Comparison of ENCODE assay signal across 13 cellular contexts in the genomic region with DNA sequence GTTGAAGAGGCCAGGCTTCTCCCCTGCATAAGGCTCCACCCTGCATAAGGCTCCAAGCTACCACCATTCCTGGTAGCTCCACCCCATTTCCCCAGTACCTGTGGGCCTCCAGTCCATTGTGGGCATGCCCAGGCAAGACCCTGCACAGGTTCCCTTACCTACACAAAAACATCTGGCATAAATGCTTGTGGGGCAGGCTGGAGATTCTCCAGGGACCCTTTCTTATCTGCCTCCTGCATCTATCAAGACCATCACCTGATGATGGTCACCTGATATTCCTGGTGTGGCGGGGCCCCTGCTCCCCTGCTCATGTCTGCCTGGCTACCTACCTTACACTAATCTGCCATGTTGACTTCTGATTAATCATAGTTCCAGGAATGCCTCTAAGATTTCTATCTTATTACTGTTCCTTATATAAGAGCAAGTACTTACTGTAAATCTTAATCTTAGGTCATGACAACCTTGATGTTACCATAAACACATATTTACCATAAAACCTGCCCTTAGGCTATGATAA. TPM values are rescaled to one million over a fixed set of nuclear protein-coding genes. Genes with fewer than 3 reads are reported as not detected.
DNase-seq lines count a peak whose midpoint lies in the region; ATAC-seq and TF ChIP-seq lines count a peak whose summit lies in the region.
"Had no signal": no experiment of that assay in that cellular context is flagged by ENCODE, and none has a peak within 500 bp of the region (broad histone marks: within the 10 kb centered on the region; RNA-seq: fewer than 3 reads in every experiment).

No MANE protein-coding gene starts in this region.

- H3K9me3 Mint-ChIP-seq in central memory CD8-positive, alpha-beta T cell = no peaks in the 10 kb centered on the region

- peaks cover 24% of the 10 kb centered on the region for H3K9me3 ChIP-seq in PC-9 (ENCODE audit: insufficient read depth, low read depth)
- H3K9me3 ChIP-seq: SK-N-SH had no signal

- H4K20me1 ChIP-seq in PC-9 (ENCODE audit: insufficient read depth) = no peaks in the 10 kb centered on the region

- H3K4me1 Mint-ChIP-seq in central memory CD8-positive, alpha-beta T cell = peaks cover 87% of the 10 kb centered on the region

- ATAC-seq in central memory CD8-positive, alpha-beta T cell (replicated peaks; ENCODE audit: extremely low read depth, poor library complexity, severe bottlenecking) = no peak
- ATAC-seq in stimulated activated naive CD8-positive, alpha-beta T cell treated with anti-CD3 and anti-CD28 coated beads, Interleukin-15, Interleukin-2, amounts not matched to agents 100 U/mL and 50 U/mL, for 24 hours = peak; percentile 30
- ATAC-seq in HG03097 (IDR thresholded peaks at IDR 0.05; ENCODE audit: low FRiP score, unreplicated experiment) = no peak

- H3K79me2 ChIP-seq in PC-9 (ENCODE audit: low read depth) = peaks cover 48% of the 10 kb centered on the region

- peak overlapping the region; percentile 65 for H3K4me2 ChIP-seq in PC-9
- H3K4me2 ChIP-seq: SK-N-SH had no signal

- peak overlapping the region; percentile 2 for H3K4me3 Mint-ChIP-seq in central memory CD8-positive, alpha-beta T cell
- H3K4me3 Mint-ChIP-seq: neural crest cell had no signal

- H3F3A ChIP-seq in PC-9 (ENCODE audit: insufficient read depth, low read depth) = peaks cover 39% of the 10 kb centered on the region

- no peak overlapping the region for H2AFZ ChIP-seq in PC-9

- no TSS peak for BruUV-seq in PC-9 (replicated peaks; lab: Mats Ljungman, UMichigan)

- H3K27ac ChIP-seq in PC-9 = peak overlapping the region; percentile 92
- H3K27ac ChIP-seq: cardiac muscle cell had no signal

- H3K9me2 ChIP-seq in PC-9 (ENCODE audit: insufficient read depth) = no peaks in the 10 kb centered on the region
- H3K9me2 ChIP-seq: SK-N-SH had no signal

- peak; percentile 59 for DNase-seq in activated CD8-positive, alpha-beta memory T cell treated with anti-CD3 and anti-CD28 coated beads for 24 hours
- DNase-seq in activated CD8-positive, alpha-beta memory T cell treated with anti-CD3 and anti-CD28 coated beads, Interleukin-2, amount 50 U/mL, for 48 hours = no peak
- DNase-seq in PC-9 (peak; percentile 82 to 92), SIG-M5 treated with dmso at 0.1 percent for 504 hours (lab: John Stamatoyannopoulos, UW; ENCODE audit: unreplicated experiment) (no peak), head of caudate nucleus (no peak)
- DNase-seq in central memory CD8-positive, alpha-beta T cell (ENCODE audit: low spot score in 2 of 2) = no peak
- no peak for DNase-seq in stimulated activated naive CD8-positive, alpha-beta T cell treated with anti-CD3 and anti-CD28 coated beads, Interleukin-15, Interleukin-2, amounts not matched to agents 100 U/mL and 50 U/mL, for 24 hours
- DNase-seq: Kasumi-1, SK-N-SH had no signal

- intact Hi-C loops in PC-9 (cut with micrococcal nuclease; ENCODE audit: unreplicated experiment) = loop anchor here (1.0 kb wide), 3 partner anchors 8 to 31 kb away; no protein-coding TSS in a partner anchor
- intact Hi-C loops in head of caudate nucleus (cut with DNase I) = no loop called here

- POLR2A ChIA-PET in PC-9 (lab: Charles Lee; ENCODE audit: unreplicated experiment) = interaction anchor here (0.6 to 1.1 kb wide), 2 partner anchors 14 to 342 kb away, joined by 4 to 10 read pairs; no protein-coding TSS in a partner anchor

- TF ChIP-seq CTCF in PC-9 (conservative IDR thresholded peaks at IDR 0.05) = no peak

- H3K36me3 Mint-ChIP-seq in central memory CD8-positive, alpha-beta T cell (ENCODE audit: insufficient read depth) = peaks cover 34% of the 10 kb centered on the region

- 0 out of 2 replicates have a peak overlapping the region, but pooled peaks have one; percentile 7 for H3K4me3 ChIP-seq in PC-9
- H3K4me3 ChIP-seq: cardiac muscle cell, HAP-1 had no signal

- peaks cover 47% of the 10 kb centered on the region for H3K36me3 ChIP-seq in PC-9 (ENCODE audit: low read depth)
- H3K36me3 ChIP-seq: cardiac muscle cell, HAP-1 had no signal

- peaks cover 41% of the 10 kb centered on the region for H3K4me1 ChIP-seq in PC-9 (replicated peaks; ENCODE audit: insufficient read depth)

- CTCF ChIA-PET in PC-9 (lab: Charles Lee) = interaction anchor here (0.6 kb wide), 1 partner anchor 119 kb away, joined by 3 read pairs; no protein-coding TSS in a partner anchor

- no peaks in the 10 kb centered on the region for H3K27me3 ChIP-seq in PC-9 (ENCODE audit: insufficient read depth, low read depth)
- H3K27me3 ChIP-seq: cardiac muscle cell had no signal

- H3K27me3 Mint-ChIP-seq in central memory CD8-positive, alpha-beta T cell = no peaks in the 10 kb centered on the region

- H3K27ac Mint-ChIP-seq in central memory CD8-positive, alpha-beta T cell (ENCODE audit: low read depth) = peak overlapping the region; percentile 49

RNA-seq across cellular contexts. Expression of a gene that starts 41.0 kb away (rescaled TPM):
- 84.9 and 89.0 TPM in 2 replicates for total RNA-seq in PC-9 (2021)

Comparison
In these comparisons a context has a peak if more than half of its experiments do, and no peak if none do; other contexts are left out.
1. DNase-seq: peak in activated CD8-positive, alpha-beta memory T cell treated with anti-CD3 and anti-CD28 coated beads for 24 hours (single experiment) and PC-9 (2 of 2); none in activated CD8-positive, alpha-beta memory T cell treated with anti-CD3 and anti-CD28 coated beads, Interleukin-2, amount 50 U/mL, for 48 hours (single experiment), central memory CD8-positive, alpha-beta T cell (0 of 2), stimulated activated naive CD8-positive, alpha-beta T cell treated with anti-CD3 and anti-CD28 coated beads, Interleukin-15, Interleukin-2, amounts not matched to agents 100 U/mL and 50 U/mL, for 24 hours (single experiment), SIG-M5 treated with dmso at 0.1 percent for 504 hours (single experiment) and head of caudate nucleus (0 of 42).